ENCODE assay signal across 1 cellular context in the genomic region with DNA sequence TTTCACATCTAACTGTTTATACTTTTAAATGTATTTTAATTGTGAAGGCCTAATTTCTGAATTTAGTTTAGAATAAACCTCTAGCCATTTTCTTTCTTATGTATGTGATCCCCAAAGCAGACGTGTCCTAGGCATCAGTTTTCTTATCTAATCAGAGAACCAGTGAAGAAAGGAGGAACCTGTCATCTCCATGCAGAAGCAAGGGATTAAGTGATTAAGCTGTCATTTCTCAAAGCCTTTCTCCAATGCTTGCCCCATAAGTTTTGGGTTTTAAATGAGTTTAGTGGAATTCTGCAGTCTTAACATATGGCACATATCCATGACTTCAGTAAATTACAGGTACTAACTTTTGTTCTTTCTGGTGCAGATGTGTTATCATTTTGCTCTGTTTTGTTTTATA.
TF ChIP-seq lines count a peak whose summit lies in the region.

No MANE protein-coding gene starts in this region.

TF ChIP-seq in K562, 482 proteins besides CTCF, POLR2A, EP300 and RAD21 (continued from another document):
- TF ChIP-seq FOXK2 (conservative IDR thresholded peaks at IDR 0.05 in 1 of 2, IDR thresholded peaks at IDR 0.05 in 1 of 2; ENCODE audit: low read depth in 2 of 2), result no peak
- TF ChIP-seq, protein P1, sequence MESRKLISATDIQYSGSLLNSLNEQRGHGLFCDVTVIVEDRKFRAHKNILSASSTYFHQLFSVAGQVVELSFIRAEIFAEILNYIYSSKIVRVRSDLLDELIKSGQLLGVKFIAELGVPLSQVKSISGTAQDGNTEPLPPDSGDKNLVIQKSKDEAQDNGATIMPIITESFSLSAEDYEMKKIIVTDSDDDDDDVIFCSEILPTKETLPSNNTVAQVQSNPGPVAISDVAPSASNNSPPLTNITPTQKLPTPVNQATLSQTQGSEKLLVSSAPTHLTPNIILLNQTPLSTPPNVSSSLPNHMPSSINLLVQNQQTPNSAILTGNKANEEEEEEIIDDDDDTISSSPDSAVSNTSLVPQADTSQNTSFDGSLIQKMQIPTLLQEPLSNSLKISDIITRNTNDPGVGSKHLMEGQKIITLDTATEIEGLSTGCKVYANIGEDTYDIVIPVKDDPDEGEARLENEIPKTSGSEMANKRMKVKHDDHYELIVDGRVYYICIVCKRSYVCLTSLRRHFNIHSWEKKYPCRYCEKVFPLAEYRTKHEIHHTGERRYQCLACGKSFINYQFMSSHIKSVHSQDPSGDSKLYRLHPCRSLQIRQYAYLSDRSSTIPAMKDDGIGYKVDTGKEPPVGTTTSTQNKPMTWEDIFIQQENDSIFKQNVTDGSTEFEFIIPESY (CRISPR knock-in tag; IDR thresholded peaks at IDR 0.05), result no peak
- TF ChIP-seq PCBP1 (IDR thresholded peaks at IDR 0.05; ENCODE audit: low read depth, low read length, poor library complexity, severe bottlenecking), result no peak
- no peak for TF ChIP-seq KHSRP (IDR thresholded peaks at IDR 0.05)
- no peak for TF ChIP-seq ZNF184 (CRISPR knock-in tag; IDR thresholded peaks at IDR 0.05)
- TF ChIP-seq, protein P2, sequence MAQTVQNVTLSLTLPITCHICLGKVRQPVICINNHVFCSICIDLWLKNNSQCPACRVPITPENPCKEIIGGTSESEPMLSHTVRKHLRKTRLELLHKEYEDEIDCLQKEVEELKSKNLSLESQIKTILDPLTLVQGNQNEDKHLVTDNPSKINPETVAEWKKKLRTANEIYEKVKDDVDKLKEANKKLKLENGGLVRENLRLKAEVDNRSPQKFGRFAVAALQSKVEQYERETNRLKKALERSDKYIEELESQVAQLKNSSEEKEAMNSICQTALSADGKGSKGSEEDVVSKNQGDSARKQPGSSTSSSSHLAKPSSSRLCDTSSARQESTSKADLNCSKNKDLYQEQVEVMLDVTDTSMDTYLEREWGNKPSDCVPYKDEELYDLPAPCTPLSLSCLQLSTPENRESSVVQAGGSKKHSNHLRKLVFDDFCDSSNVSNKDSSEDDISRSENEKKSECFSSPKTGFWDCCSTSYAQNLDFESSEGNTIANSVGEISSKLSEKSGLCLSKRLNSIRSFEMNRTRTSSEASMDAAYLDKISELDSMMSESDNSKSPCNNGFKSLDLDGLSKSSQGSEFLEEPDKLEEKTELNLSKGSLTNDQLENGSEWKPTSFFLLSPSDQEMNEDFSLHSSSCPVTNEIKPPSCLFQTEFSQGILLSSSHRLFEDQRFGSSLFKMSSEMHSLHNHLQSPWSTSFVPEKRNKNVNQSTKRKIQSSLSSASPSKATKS (CRISPR knock-in tag; IDR thresholded peaks at IDR 0.05), result no peak
- no peak for TF ChIP-seq ZNF253 (CRISPR knock-in tag; conservative IDR thresholded peaks at IDR 0.05)
- TF ChIP-seq, protein P3, sequence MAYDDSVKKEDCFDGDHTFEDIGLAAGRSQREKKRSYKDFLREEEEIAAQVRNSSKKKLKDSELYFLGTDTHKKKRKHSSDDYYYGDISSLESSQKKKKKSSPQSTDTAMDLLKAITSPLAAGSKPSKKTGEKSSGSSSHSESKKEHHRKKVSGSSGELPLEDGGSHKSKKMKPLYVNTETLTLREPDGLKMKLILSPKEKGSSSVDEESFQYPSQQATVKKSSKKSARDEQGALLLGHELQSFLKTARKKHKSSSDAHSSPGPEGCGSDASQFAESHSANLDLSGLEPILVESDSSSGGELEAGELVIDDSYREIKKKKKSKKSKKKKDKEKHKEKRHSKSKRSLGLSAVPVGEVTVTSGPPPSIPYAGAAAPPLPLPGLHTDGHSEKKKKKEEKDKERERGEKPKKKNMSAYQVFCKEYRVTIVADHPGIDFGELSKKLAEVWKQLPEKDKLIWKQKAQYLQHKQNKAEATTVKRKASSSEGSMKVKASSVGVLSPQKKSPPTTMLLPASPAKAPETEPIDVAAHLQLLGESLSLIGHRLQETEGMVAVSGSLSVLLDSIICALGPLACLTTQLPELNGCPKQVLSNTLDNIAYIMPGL (CRISPR knock-in tag; IDR thresholded peaks at IDR 0.05), result no peak
- TF ChIP-seq MXI1 (IDR thresholded peaks at IDR 0.05; ENCODE audit: low read depth, low read length), result no peak
- TF ChIP-seq, protein P4, sequence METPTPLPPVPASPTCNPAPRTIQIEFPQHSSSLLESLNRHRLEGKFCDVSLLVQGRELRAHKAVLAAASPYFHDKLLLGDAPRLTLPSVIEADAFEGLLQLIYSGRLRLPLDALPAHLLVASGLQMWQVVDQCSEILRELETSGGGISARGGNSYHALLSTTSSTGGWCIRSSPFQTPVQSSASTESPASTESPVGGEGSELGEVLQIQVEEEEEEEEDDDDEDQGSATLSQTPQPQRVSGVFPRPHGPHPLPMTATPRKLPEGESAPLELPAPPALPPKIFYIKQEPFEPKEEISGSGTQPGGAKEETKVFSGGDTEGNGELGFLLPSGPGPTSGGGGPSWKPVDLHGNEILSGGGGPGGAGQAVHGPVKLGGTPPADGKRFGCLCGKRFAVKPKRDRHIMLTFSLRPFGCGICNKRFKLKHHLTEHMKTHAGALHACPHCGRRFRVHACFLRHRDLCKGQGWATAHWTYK (CRISPR knock-in tag; IDR thresholded peaks at IDR 0.05), result no peak
- no peak for TF ChIP-seq MAFG (tag; conservative IDR thresholded peaks at IDR 0.05)
- TF ChIP-seq, protein P5, sequence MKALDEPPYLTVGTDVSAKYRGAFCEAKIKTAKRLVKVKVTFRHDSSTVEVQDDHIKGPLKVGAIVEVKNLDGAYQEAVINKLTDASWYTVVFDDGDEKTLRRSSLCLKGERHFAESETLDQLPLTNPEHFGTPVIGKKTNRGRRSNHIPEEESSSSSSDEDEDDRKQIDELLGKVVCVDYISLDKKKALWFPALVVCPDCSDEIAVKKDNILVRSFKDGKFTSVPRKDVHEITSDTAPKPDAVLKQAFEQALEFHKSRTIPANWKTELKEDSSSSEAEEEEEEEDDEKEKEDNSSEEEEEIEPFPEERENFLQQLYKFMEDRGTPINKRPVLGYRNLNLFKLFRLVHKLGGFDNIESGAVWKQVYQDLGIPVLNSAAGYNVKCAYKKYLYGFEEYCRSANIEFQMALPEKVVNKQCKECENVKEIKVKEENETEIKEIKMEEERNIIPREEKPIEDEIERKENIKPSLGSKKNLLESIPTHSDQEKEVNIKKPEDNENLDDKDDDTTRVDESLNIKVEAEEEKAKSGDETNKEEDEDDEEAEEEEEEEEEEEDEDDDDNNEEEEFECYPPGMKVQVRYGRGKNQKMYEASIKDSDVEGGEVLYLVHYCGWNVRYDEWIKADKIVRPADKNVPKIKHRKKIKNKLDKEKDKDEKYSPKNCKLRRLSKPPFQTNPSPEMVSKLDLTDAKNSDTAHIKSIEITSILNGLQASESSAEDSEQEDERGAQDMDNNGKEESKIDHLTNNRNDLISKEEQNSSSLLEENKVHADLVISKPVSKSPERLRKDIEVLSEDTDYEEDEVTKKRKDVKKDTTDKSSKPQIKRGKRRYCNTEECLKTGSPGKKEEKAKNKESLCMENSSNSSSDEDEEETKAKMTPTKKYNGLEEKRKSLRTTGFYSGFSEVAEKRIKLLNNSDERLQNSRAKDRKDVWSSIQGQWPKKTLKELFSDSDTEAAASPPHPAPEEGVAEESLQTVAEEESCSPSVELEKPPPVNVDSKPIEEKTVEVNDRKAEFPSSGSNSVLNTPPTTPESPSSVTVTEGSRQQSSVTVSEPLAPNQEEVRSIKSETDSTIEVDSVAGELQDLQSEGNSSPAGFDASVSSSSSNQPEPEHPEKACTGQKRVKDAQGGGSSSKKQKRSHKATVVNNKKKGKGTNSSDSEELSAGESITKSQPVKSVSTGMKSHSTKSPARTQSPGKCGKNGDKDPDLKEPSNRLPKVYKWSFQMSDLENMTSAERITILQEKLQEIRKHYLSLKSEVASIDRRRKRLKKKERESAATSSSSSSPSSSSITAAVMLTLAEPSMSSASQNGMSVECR (CRISPR knock-in tag; IDR thresholded peaks at IDR 0.05), result no peak
- TF ChIP-seq KLF6 (CRISPR knock-in tag; IDR thresholded peaks at IDR 0.05; ENCODE audit: borderline replicate concordance), result no peak
- TF ChIP-seq ARID1B (IDR thresholded peaks at IDR 0.05), result peak; percentile 77
- TF ChIP-seq BDP1 (IDR thresholded peaks at IDR 0.05; ENCODE audit: insufficient read depth, insufficient read length), result no peak
- no peak for TF ChIP-seq NFXL1 (CRISPR knock-in tag; IDR thresholded peaks at IDR 0.05)
- TF ChIP-seq, protein P6, sequence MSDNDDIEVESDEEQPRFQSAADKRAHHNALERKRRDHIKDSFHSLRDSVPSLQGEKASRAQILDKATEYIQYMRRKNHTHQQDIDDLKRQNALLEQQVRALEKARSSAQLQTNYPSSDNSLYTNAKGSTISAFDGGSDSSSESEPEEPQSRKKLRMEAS (CRISPR knock-in tag; IDR thresholded peaks at IDR 0.05), result no peak
- TF ChIP-seq ETV5 (CRISPR knock-in tag; IDR thresholded peaks at IDR 0.05; ENCODE audit: low read depth), result no peak
- TF ChIP-seq, protein P7, sequence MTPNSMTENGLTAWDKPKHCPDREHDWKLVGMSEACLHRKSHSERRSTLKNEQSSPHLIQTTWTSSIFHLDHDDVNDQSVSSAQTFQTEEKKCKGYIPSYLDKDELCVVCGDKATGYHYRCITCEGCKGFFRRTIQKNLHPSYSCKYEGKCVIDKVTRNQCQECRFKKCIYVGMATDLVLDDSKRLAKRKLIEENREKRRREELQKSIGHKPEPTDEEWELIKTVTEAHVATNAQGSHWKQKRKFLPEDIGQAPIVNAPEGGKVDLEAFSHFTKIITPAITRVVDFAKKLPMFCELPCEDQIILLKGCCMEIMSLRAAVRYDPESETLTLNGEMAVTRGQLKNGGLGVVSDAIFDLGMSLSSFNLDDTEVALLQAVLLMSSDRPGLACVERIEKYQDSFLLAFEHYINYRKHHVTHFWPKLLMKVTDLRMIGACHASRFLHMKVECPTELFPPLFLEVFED (CRISPR knock-in tag; conservative IDR thresholded peaks at IDR 0.05), result no peak
